In the genomic region with DNA sequence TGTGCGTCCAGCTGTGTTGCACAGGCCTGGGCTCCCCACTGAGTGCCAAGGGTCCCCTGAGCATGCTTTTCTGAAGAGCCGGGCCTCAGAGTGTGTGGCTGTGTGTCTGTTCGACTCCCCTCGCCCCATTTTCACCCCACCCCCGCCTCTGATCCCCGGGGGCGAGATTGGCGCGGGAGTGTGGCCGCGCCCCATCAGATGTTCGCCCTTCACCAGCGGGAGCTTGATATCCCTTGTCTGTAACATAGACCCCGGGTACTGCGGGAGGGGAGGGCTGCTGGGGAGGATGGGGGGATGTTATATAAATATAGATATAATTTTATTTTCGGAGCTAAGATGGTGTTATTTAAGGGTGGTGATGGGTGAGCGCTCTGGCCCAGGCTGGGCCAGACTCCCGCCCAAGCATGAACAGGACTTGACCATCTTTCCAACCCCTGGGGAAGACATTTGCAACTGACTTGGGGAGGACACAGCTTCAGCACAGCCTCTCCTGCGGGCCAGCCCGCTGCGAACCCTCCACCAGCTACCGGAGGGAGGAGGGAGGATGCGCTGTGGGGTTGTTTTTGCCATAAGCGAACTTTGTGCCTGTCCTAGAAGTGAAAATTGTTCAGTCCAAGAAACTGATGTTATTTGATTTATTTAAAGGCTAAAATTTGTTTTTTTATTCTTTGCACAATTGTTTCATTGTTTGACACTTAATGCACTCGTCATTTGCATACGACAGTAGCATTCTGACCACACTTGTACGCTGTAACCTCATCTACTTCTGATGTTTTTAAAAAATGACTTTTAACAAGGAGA, we compare ENCODE assay signal across 8 cellular contexts. TPM values are rescaled to one million over a fixed set of nuclear protein-coding genes. Genes with fewer than 3 reads are reported as not detected.
A peak's percentile ranks its signal among the peaks of the same experiment; 100 is the strongest.
DNase-seq lines count a peak whose midpoint lies in the region; ATAC-seq lines count a peak whose summit lies in the region.

No MANE protein-coding gene starts in this region.

- peak overlapping the region; percentile 81 for H3K4me3 Mint-ChIP-seq in activated T-helper 2 cell treated with anti-CD3 and anti-CD28 coated beads, Interferon-gamma antibody, Interleukin-2, Interleukin-4, amounts not matched to agents 10 μg/mL and 5 μg/mL and 100 μg/mL, durations not matched to agents 14 hours and 24 hours and 36 hours (ENCODE audit: low read depth)

- intact Hi-C loops in activated T-helper 2 cell treated with anti-CD3 and anti-CD28 coated beads, Interferon-gamma antibody, Interleukin-2, Interleukin-4, amounts not matched to agents 10 μg/mL and 5 μg/mL and 100 μg/mL, durations not matched to agents 14 hours and 24 hours and 36 hours (cut with micrococcal nuclease): loop anchor here (5.0 kb wide), 2 partner anchors 149 to 1086 kb away; no protein-coding TSS in a partner anchor
- intact Hi-C loops in sciatic nerve (cut with DNase I): no loop called here

- H3K4me3 ChIP-seq in iPS DF 6.9 (ENCODE audit: low read length): peak overlapping the region; percentile 49; the same call in 1 of the 2 replicates

- H3K4me1 ChIP-seq in iPS DF 6.9 (ENCODE audit: control insufficient read depth, insufficient read depth, low read length): peaks cover 6% of the 10 kb centered on the region

- H3K9me3 Mint-ChIP-seq in activated T-helper 2 cell treated with anti-CD3 and anti-CD28 coated beads, Interferon-gamma antibody, Interleukin-2, Interleukin-4, amounts not matched to agents 10 μg/mL and 5 μg/mL and 100 μg/mL, durations not matched to agents 14 hours and 24 hours and 36 hours: no peaks in the 10 kb centered on the region

- peaks cover 22% of the 10 kb centered on the region for H3K36me3 Mint-ChIP-seq in activated T-helper 2 cell treated with anti-CD3 and anti-CD28 coated beads, Interferon-gamma antibody, Interleukin-2, Interleukin-4, amounts not matched to agents 10 μg/mL and 5 μg/mL and 100 μg/mL, durations not matched to agents 14 hours and 24 hours and 36 hours (ENCODE audit: low read depth)

- 100% methylated on average over 1 of the region's 27 CpGs for WGBS in iPS DF 6.9 (ENCODE audit: insufficient coverage, insufficient read length)

- no peaks in the 10 kb centered on the region for H3K36me3 ChIP-seq in iPS DF 6.9 (ENCODE audit: control insufficient read depth, insufficient read depth, low read length)

- DNase-seq in NCI-H345 (lab: John Stamatoyannopoulos, UW): peak; percentile 53
- no peak for DNase-seq in NCI-H345 treated with DMSO at 0.1 percent for 48 hours (lab: John Stamatoyannopoulos, UW; ENCODE audit: unreplicated experiment)
- DNase-seq in activated T-helper 2 cell treated with anti-CD3 and anti-CD28 coated beads, Interferon-gamma antibody, Interleukin-2, Interleukin-4, amounts not matched to agents 10 μg/mL and 5 μg/mL and 100 μg/mL, durations not matched to agents 14 hours and 24 hours and 36 hours (ENCODE audit: low spot score): no peak
- DNase-seq in iPS DF 6.9 (ENCODE audit: low read depth, low spot score): no peak
- DNase-seq in sciatic nerve (ENCODE audit: low spot score): no peak
- DNase-seq in NK-92 (lab: John Stamatoyannopoulos, UW; ENCODE audit: unreplicated experiment): no peak
- no peak for DNase-seq in COLO829 (ENCODE audit: low spot score)

- no peaks in the 10 kb centered on the region for H3K9me3 ChIP-seq in iPS DF 6.9 (ENCODE audit: control insufficient read depth, insufficient read depth, low read length)

- ATAC-seq in sciatic nerve (peak; percentile 0), GM19035 (IDR thresholded peaks at IDR 0.05; ENCODE audit: unreplicated experiment) (no peak)

- peaks cover 20% of the 10 kb centered on the region; the same call in 1 of the 2 replicates for H3K27me3 ChIP-seq in iPS DF 6.9 (ENCODE audit: control insufficient read depth, insufficient read depth, low read length)

- H3K27me3 Mint-ChIP-seq in activated T-helper 2 cell treated with anti-CD3 and anti-CD28 coated beads, Interferon-gamma antibody, Interleukin-2, Interleukin-4, amounts not matched to agents 10 μg/mL and 5 μg/mL and 100 μg/mL, durations not matched to agents 14 hours and 24 hours and 36 hours (ENCODE audit: low read depth): peaks cover 46% of the 10 kb centered on the region

- H3K27ac ChIP-seq in iPS DF 6.9 (ENCODE audit: low read length): no peak overlapping the region

- H3K27ac Mint-ChIP-seq in activated T-helper 2 cell treated with anti-CD3 and anti-CD28 coated beads, Interferon-gamma antibody, Interleukin-2, Interleukin-4, amounts not matched to agents 10 μg/mL and 5 μg/mL and 100 μg/mL, durations not matched to agents 14 hours and 24 hours and 36 hours: no peak overlapping the region

- peaks cover 9% of the 10 kb centered on the region for H3K4me1 Mint-ChIP-seq in activated T-helper 2 cell treated with anti-CD3 and anti-CD28 coated beads, Interferon-gamma antibody, Interleukin-2, Interleukin-4, amounts not matched to agents 10 μg/mL and 5 μg/mL and 100 μg/mL, durations not matched to agents 14 hours and 24 hours and 36 hours (ENCODE audit: low read depth)

RNA-seq across cellular contexts. Expression of gene RHOB, which starts 1.6 kb away (rescaled TPM):
- 119 and 123 TPM in 2 replicates for total RNA-seq in activated T-helper 2 cell treated with anti-CD3 and anti-CD28 coated beads, Interferon-gamma antibody, Interleukin-2, Interleukin-4, amounts not matched to agents 10 μg/mL and 5 μg/mL and 100 μg/mL, durations not matched to agents 14 hours and 24 hours and 36 hours
- 236 TPM for total RNA-seq in sciatic nerve
